ENCODE assay signal across 7 cellular contexts in genomic region chr20:54600634-54601033, GRCh38.
"Had no signal": no experiment of that assay in that cellular context is flagged by ENCODE, and none has a peak within 500 bp of the region (broad histone marks: within the 10 kb centered on the region; RNA-seq: fewer than 3 reads in every experiment).

No MANE protein-coding gene starts in this region.

- H3K27me3 Mint-ChIP-seq: IgD-negative memory B cell had no signal

- H3K4me1 Mint-ChIP-seq: IgD-negative memory B cell had no signal

- DNase-seq: GM23248, GOT3, H7, KBM-7 had no signal

- H3K27ac Mint-ChIP-seq: IgD-negative memory B cell had no signal

- H3K9me3 ChIP-seq: HAP-1 had no signal

- H3K4me1 ChIP-seq: HAP-1 had no signal

- H3K4me3 Mint-ChIP-seq: IgD-negative memory B cell had no signal

- H3K4me3 ChIP-seq: GM23248, HAP-1 had no signal

- H3K27ac ChIP-seq: GM23248, HL-60 had no signal

- H3K36me3 Mint-ChIP-seq: IgD-negative memory B cell had no signal

- H3K36me3 ChIP-seq: HAP-1 had no signal
